Comparison of ENCODE assay signal across 27 cellular contexts in the genomic region with DNA sequence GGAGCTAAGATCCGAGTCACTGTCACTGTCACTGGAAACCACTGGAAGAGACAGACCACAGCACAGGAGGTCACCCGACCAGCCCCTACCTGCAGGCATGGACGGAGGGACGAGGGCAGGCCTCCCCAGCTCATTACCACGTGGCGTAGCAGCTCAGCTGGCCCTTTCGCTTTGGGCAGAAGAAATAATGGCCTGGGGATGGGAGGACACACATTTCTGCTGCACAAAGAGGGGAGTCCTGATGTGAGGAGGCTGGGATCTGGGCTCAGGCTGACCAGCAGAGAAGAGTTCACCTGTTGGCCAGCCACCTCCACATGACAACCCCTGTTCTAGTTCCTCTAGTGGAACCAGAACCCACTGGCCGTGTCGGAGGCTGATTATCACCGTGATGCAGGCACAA. TPM values are rescaled to one million over a fixed set of nuclear protein-coding genes. Genes with fewer than 3 reads are reported as not detected.
"Had no signal": no experiment of that assay in that cellular context is flagged by ENCODE, and none has a peak within 500 bp of the region (broad histone marks: within the 10 kb centered on the region; RNA-seq: fewer than 3 reads in every experiment).

No MANE protein-coding gene starts in this region.

- DNase-seq: activated CD4-positive, alpha-beta memory T cell treated with anti-CD3 and anti-CD28 coated beads, Interleukin-2, amount 10 ng/mL, durations not matched to agents 7 days and 5 days; activated CD4-positive, alpha-beta T cell treated with anti-CD3 and anti-CD28 coated beads for 1 hour; activated CD4-positive, alpha-beta T cell treated with anti-CD3 and anti-CD28 coated beads, Interleukin-2, amount 10 ng/mL, durations not matched to agents 7 days and 5 days; activated T-cell treated with anti-CD3 and anti-CD28 coated beads, Interleukin-2, amount 50 U/mL, for 48 hours; anterior cingulate cortex; effector memory CD4-positive, alpha-beta T cell; erythroblast; gastrocnemius medialis; glutamatergic neuron; islet precursor cell; mesendoderm; natural killer cell; stimulated activated CD4-positive, alpha-beta T cell treated with anti-CD3 and anti-CD28 coated beads, Interleukin-15, amount 100 ng/mL, for 24 hours; stimulated activated CD4-positive, alpha-beta T cell treated with anti-CD3 and anti-CD28 coated beads, Interleukin-2, amount 100 ng/mL, for 24 hours; stimulated activated naive B cell treated with anti-CD40 and anti-IgM and Interleukin-4, amounts not matched to agents 10 μg/mL and 1 μg/mL and 100 μg/mL, for 72 hours; stomach; T-helper 2 cell; tibial artery had no signal

- H3K27ac ChIP-seq: dorsolateral prefrontal cortex, gastrocnemius medialis, hepatocyte, stomach, tibial artery had no signal

- FAIRE-seq: bronchial epithelial cell, colon had no signal

- H3K9me3 ChIP-seq: gastrocnemius medialis, stomach, tibial artery had no signal

- H3K4me3 ChIP-seq: dorsolateral prefrontal cortex, gastrocnemius medialis, hepatocyte, lung, smooth muscle cell, stomach, tibial artery had no signal

- ATAC-seq: gastrocnemius medialis; left colon; natural killer cell; stimulated activated naive B cell treated with anti-CD40 and anti-IgM and Interleukin-4, amounts not matched to agents 10 μg/mL and 1 μg/mL and 100 μg/mL, for 72 hours; WTC11 had no signal

- H3K4me1 ChIP-seq: gastrocnemius medialis, tibial artery had no signal

- H3K27me3 ChIP-seq: dorsolateral prefrontal cortex, gastrocnemius medialis, hepatocyte, stomach, tibial artery had no signal

- H3K36me3 ChIP-seq: gastrocnemius medialis, tibial artery had no signal

- H3K4me2 ChIP-seq: hepatocyte, smooth muscle cell had no signal

- H2AFZ ChIP-seq: hepatocyte had no signal

- H3K79me2 ChIP-seq: hepatocyte had no signal

RNA-seq across cellular contexts. Expression of gene DOC2B, which starts 38.2 kb away (rescaled TPM):
- total RNA-seq: activated CD4-positive, alpha-beta memory T cell treated with anti-CD3 and anti-CD28 coated beads, Interleukin-2, amount 10 ng/mL, durations not matched to agents 7 days and 5 days; activated CD4-positive, alpha-beta T cell treated with anti-CD3 and anti-CD28 coated beads, Interleukin-2, amount 10 ng/mL, durations not matched to agents 7 days and 5 days; osteoblast had no signal
